Comparison of ENCODE assay signal across 21 cellular contexts in genomic region chr5:1068895-1069719, GRCh38.
"Had no signal": no experiment of that assay in that cellular context is flagged by ENCODE, and none has a peak within 500 bp of the region (broad histone marks: within the 10 kb centered on the region; RNA-seq: fewer than 3 reads in every experiment).

No MANE protein-coding gene starts in this region.

- H3K27me3 ChIP-seq: tibial artery had no signal

- H3K4me1 ChIP-seq: tibial artery had no signal

- H3K27ac ChIP-seq: tibial artery, WERI-Rb-1 had no signal

- ATAC-seq: activated CD8-positive, alpha-beta memory T cell treated with anti-CD3 and anti-CD28 coated beads, Interleukin-2, amount 10 ng/mL, durations not matched to agents 7 days and 5 days; activated CD8-positive, alpha-beta T cell treated with anti-CD3 and anti-CD28 coated beads for 36 hours; activated naive CD8-positive, alpha-beta T cell treated with anti-CD3 and anti-CD28 coated beads, Interleukin-2, amount 50 U/mL, for 24 hours; naive thymus-derived CD4-positive, alpha-beta T cell; T-cell had no signal

- H3K4me3 ChIP-seq: lung, tibial artery had no signal

- DNase-seq: activated CD4-positive, alpha-beta T cell treated with anti-CD3 and anti-CD28 coated beads, Interleukin-2, amount 10 ng/mL, durations not matched to agents 7 days and 5 days; activated CD4-positive, CD25-positive, alpha-beta regulatory T cell treated with anti-CD3 and anti-CD28 coated beads, Interleukin-2, amount 50 U/mL, for 72 hours; activated CD8-positive, alpha-beta memory T cell treated with anti-CD3 and anti-CD28 coated beads, Interleukin-2, amount 10 ng/mL, durations not matched to agents 7 days and 5 days; activated CD8-positive, alpha-beta T cell treated with anti-CD3 and anti-CD28 coated beads for 36 hours; activated gamma-delta T cell; activated naive CD4-positive, alpha-beta T cell treated with anti-CD3 and anti-CD28 coated beads, Interleukin-2, amount 50 U/mL, for 16 hours; activated naive CD8-positive, alpha-beta T cell treated with anti-CD3 and anti-CD28 coated beads, Interleukin-2, amount 50 U/mL, for 24 hours; activated T-cell treated with anti-CD3 and anti-CD28 coated beads for 4 hours; anterior cingulate cortex; caudate nucleus; effector CD4-positive, alpha-beta T cell; foreskin melanocyte; glutamatergic neuron; naive thymus-derived CD4-positive, alpha-beta T cell; stimulated activated CD4-positive, alpha-beta T cell treated with anti-CD3 and anti-CD28 coated beads, Interleukin-4, amount 100 ng/mL, for 24 hours; stimulated activated naive CD4-positive, alpha-beta T cell treated with Interleukin-2 at 50 U/mL for 16 hours; substantia nigra; T-cell; WERI-Rb-1 had no signal

- H3K9me3 ChIP-seq: tibial artery had no signal
